Comparison of ENCODE assay signal across 1 cellular context in the genomic region with DNA sequence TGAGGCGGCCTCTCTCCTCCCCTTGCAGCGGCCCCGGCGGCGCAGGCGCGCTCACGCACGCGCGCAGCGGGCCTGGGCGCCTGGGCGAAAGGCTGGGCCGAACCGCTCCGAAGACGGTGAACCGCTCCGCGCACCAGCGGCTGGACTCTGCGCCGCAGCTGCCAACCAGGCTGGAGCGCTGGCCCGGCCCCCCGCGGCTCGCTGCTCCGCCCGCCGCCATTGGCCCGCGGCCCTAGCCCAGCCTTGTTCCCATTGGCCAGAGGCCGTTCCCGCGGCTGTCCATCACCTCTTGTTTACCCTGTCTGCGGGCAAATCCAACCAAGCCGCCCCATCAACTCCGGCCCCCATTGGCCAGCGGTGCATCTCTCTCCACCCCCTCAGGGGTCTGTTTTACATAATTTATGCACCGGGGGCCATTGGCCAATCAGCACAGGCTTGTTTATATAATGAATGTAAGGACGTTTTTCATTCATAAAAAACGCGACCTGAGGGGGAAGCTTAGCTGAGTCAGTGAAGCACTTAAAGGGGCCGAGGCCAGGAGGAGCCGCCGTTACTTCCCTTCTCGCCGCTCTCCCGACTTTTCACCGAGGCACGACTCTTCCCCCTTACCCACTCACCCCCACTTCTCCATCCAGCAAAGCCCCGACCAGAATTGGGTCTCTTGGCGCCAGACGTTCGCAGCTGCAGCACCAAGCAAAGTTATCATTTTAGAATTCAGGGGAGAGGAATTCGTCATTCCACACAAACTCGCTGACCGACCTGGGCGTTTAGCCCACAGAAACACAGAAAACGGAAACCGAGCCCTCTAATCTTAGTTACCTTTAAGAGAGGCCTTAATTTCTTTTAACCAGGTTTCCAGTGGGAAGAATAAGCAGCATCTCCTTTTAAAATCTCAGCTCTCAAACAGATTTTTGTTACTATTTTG.
TF ChIP-seq lines count a peak whose summit lies in the region.

A gene (minus strand): TSS at position 149 of the 925 bp plus-strand sequence. CDS start 3,221 bp downstream, outside the sequence.

TF ChIP-seq in SK-N-SH, 30 proteins besides CTCF, POLR2A, EP300 and RAD21 (continued from another document):
- TF ChIP-seq, protein P1, sequence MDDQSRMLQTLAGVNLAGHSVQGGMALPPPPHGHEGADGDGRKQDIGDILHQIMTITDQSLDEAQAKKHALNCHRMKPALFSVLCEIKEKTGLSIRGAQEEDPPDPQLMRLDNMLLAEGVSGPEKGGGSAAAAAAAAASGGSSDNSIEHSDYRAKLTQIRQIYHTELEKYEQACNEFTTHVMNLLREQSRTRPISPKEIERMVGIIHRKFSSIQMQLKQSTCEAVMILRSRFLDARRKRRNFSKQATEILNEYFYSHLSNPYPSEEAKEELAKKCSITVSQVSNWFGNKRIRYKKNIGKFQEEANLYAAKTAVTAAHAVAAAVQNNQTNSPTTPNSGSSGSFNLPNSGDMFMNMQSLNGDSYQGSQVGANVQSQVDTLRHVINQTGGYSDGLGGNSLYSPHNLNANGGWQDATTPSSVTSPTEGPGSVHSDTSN (IDR thresholded peaks at IDR 0.05) = peak; percentile 100
- no peak for TF ChIP-seq EZH2phosphoT487 (IDR thresholded peaks at IDR 0.05; ENCODE audit: borderline replicate concordance, low read depth)
- no peak for TF ChIP-seq SMC3 (IDR thresholded peaks at IDR 0.05; ENCODE audit: low read depth, low read length)
- no peak for TF ChIP-seq CHD2 (IDR thresholded peaks at IDR 0.05; ENCODE audit: low read length, partially characterized antibody)
- TF ChIP-seq, protein P2, sequence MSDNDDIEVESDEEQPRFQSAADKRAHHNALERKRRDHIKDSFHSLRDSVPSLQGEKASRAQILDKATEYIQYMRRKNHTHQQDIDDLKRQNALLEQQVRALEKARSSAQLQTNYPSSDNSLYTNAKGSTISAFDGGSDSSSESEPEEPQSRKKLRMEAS (IDR thresholded peaks at IDR 0.05; ENCODE audit: low read depth) = peak; percentile 57; the same call in 1 of the 2 replicates
- no peak for TF ChIP-seq FOXJ3 (CRISPR knock-in tag; IDR thresholded peaks at IDR 0.05)
- no peak for TF ChIP-seq ELF1 (IDR thresholded peaks at IDR 0.05)
- TF ChIP-seq RCOR1 (IDR thresholded peaks at IDR 0.05; ENCODE audit: low read length) = no peak
- TF ChIP-seq TEAD4 (IDR thresholded peaks at IDR 0.05; ENCODE audit: borderline replicate concordance, insufficient read depth) = no peak
- TF ChIP-seq TCF12 (IDR thresholded peaks at IDR 0.05) = no peak; the same call in 1 of the 2 replicates
- no peak for TF ChIP-seq FOXM1 (IDR thresholded peaks at IDR 0.05; ENCODE audit: low read depth)
- TF ChIP-seq MXI1 (IDR thresholded peaks at IDR 0.05; ENCODE audit: low read depth, low read length) = no peak
- no peak for TF ChIP-seq MEF2A (IDR thresholded peaks at IDR 0.05; ENCODE audit: borderline replicate concordance, low read depth)
- peak; percentile 67 for TF ChIP-seq POLR2AphosphoS5 (IDR thresholded peaks at IDR 0.05; ENCODE audit: low read depth, low read length)
- TF ChIP-seq, protein P3, sequence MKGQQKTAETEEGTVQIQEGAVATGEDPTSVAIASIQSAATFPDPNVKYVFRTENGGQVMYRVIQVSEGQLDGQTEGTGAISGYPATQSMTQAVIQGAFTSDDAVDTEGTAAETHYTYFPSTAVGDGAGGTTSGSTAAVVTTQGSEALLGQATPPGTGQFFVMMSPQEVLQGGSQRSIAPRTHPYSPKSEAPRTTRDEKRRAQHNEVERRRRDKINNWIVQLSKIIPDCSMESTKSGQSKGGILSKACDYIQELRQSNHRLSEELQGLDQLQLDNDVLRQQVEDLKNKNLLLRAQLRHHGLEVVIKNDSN (IDR thresholded peaks at IDR 0.05; ENCODE audit: borderline replicate concordance, low read depth) = no peak
- 0 out of 2 replicates have a peak, but pooled peaks have one; percentile 4 for TF ChIP-seq NFIC (IDR thresholded peaks at IDR 0.05; ENCODE audit: borderline replicate concordance)
- TF ChIP-seq JUND (IDR thresholded peaks at IDR 0.05) = no peak
- TF ChIP-seq RXRA (IDR thresholded peaks at IDR 0.05; ENCODE audit: borderline replicate concordance, low read depth) = no peak
- no peak for TF ChIP-seq GABPA (IDR thresholded peaks at IDR 0.05; ENCODE audit: low read depth)
